7 cellular contexts compared by ENCODE assay signal in the genomic region with DNA sequence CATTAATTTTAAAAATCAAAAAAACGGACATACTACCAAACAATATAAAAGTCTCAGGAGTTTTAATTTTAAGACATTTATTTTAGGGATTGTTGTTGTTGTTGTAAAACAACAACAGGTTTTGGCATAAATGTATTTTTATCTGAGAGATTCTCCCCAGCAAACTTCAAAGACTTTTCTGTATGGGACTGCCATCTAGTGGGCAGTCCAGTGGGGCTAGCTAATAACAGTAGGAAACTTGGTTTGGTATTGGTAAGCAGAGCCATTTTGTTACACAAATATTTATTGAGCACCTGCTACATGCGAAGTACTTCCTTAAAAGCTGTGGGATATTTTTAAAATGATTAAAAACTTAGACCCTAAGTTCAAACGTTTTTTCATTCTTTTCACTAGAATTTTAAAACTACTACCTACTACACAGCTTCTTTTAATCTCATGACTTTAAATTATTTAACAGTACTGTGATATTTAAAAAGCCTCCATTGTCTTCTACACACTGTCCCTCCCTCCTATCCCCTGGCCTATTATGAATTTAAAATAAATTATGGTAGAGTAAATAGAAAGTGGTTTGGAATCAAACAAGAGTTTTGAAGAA.
DNase-seq lines count a peak whose midpoint lies in the region; ATAC-seq and TF ChIP-seq lines count a peak whose summit lies in the region.

No MANE protein-coding gene starts in this region.

- no peak for TF ChIP-seq EP300 in suprapubic skin (IDR thresholded peaks at IDR 0.05)

- peak; percentile 49; the same call in 1 of the 2 replicates for TF ChIP-seq CTCF in GM12874 (IDR thresholded peaks at IDR 0.05; ENCODE audit: insufficient read depth, low read depth, low read length)
- TF ChIP-seq CTCF in suprapubic skin (IDR thresholded peaks at IDR 0.05) = peak; percentile 28 to 40

- H3K4me1 ChIP-seq in suprapubic skin = no peaks in the 10 kb centered on the region

- DNase-seq in globus pallidus (ENCODE audit: low spot score) (peak; percentile 40), suprapubic skin (ENCODE audit: low spot score in 2 of 2) (no peak)
- DNase-seq in activated effector memory CD4-positive, alpha-beta T cell treated with Interleukin-2 at 50 U/mL for 16 hours = no peak
- no peak for DNase-seq in activated CD4-positive, alpha-beta T cell treated with anti-CD3 and anti-CD28 coated beads for 1 hour

- 43% methylated on average over 3 of the region's 3 CpGs for WGBS in suprapubic skin

- H3K36me3 ChIP-seq in suprapubic skin = no peaks in the 10 kb centered on the region

- no peak overlapping the region for H3K4me3 ChIP-seq in suprapubic skin

- no peaks in the 10 kb centered on the region for H3K27me3 ChIP-seq in suprapubic skin

- no peak overlapping the region for H3K27ac ChIP-seq in suprapubic skin

- no peak for TF ChIP-seq POLR2A in suprapubic skin (IDR thresholded peaks at IDR 0.05)

- H3K9me3 ChIP-seq in suprapubic skin = no peaks in the 10 kb centered on the region

- ATAC-seq in HG03354 (IDR thresholded peaks at IDR 0.05; ENCODE audit: poor library complexity, severe bottlenecking, unreplicated experiment) = peak; percentile 69
- peak; percentile 77 for ATAC-seq in SK-N-SH treated with all-trans-retinoic acid at 6 μM for 48 hours

TF ChIP-seq in SK-N-SH treated with all-trans-retinoic acid at 6 μM for 48 hours, 23 proteins besides CTCF, POLR2A, EP300 and RAD21:
- no peak for TF ChIP-seq ZNF565 (CRISPR knock-in tag; conservative IDR thresholded peaks at IDR 0.05; ENCODE audit: low read depth)
- TF ChIP-seq ZFP3 (CRISPR knock-in tag; IDR thresholded peaks at IDR 0.05) = no peak
- no peak for TF ChIP-seq OSR1 (CRISPR knock-in tag; IDR thresholded peaks at IDR 0.05)
- TF ChIP-seq CREB5 (CRISPR knock-in tag; IDR thresholded peaks at IDR 0.05; ENCODE audit: low read depth) = no peak
- TF ChIP-seq ESRRG (CRISPR knock-in tag; IDR thresholded peaks at IDR 0.05) = no peak
- TF ChIP-seq RARB (CRISPR knock-in tag; IDR thresholded peaks at IDR 0.05) = no peak
- TF ChIP-seq ISL1 (CRISPR knock-in tag; IDR thresholded peaks at IDR 0.05) = no peak
- no peak for TF ChIP-seq TSHZ2 (CRISPR knock-in tag; IDR thresholded peaks at IDR 0.05)
- TF ChIP-seq, protein P1, sequence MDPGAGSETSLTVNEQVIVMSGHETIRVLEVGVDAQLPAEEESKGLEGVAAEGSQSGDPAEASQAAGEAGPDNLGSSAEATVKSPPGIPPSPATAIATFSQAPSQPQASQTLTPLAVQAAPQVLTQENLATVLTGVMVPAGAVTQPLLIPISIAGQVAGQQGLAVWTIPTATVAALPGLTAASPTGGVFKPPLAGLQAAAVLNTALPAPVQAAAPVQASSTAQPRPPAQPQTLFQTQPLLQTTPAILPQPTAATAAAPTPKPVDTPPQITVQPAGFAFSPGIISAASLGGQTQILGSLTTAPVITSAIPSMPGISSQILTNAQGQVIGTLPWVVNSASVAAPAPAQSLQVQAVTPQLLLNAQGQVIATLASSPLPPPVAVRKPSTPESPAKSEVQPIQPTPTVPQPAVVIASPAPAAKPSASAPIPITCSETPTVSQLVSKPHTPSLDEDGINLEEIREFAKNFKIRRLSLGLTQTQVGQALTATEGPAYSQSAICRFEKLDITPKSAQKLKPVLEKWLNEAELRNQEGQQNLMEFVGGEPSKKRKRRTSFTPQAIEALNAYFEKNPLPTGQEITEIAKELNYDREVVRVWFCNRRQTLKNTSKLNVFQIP (CRISPR knock-in tag; IDR thresholded peaks at IDR 0.05; ENCODE audit: borderline replicate concordance, low read depth) = no peak
- no peak for TF ChIP-seq SNAI2 (CRISPR knock-in tag; IDR thresholded peaks at IDR 0.05)
- TF ChIP-seq ARNTL (CRISPR knock-in tag; IDR thresholded peaks at IDR 0.05; ENCODE audit: borderline replicate concordance, low read depth) = no peak
- no peak for TF ChIP-seq ZFP30 (CRISPR knock-in tag; IDR thresholded peaks at IDR 0.05)
- TF ChIP-seq, protein P2, sequence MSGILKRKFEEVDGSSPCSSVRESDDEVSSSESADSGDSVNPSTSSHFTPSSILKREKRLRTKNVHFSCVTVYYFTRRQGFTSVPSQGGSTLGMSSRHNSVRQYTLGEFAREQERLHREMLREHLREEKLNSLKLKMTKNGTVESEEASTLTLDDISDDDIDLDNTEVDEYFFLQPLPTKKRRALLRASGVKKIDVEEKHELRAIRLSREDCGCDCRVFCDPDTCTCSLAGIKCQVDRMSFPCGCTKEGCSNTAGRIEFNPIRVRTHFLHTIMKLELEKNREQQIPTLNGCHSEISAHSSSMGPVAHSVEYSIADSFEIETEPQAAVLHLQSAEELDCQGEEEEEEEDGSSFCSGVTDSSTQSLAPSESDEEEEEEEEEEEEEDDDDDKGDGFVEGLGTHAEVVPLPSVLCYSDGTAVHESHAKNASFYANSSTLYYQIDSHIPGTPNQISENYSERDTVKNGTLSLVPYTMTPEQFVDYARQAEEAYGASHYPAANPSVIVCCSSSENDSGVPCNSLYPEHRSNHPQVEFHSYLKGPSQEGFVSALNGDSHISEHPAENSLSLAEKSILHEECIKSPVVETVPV (CRISPR knock-in tag; IDR thresholded peaks at IDR 0.05) = no peak
